Comparison of ENCODE assay signal across 8 cellular contexts in genomic region chr2:227479865-227480475, GRCh38. TPM values are rescaled to one million over a fixed set of nuclear protein-coding genes. Genes with fewer than 3 reads are reported as not detected.
DNase-seq lines count a peak whose midpoint lies in the region; ATAC-seq, FAIRE-seq and TF ChIP-seq lines count a peak whose summit lies in the region.

No MANE protein-coding gene starts in this region.

- CTCF ChIA-PET in A549 (lab: Yijun Ruan, JAX), result interaction anchor here (0.6 to 2.4 kb wide), 22 partner anchors 9 to 694 kb away, joined by 3 to 15 read pairs (median 3); partner anchors contain the start of gene TM4SF20

- H3K4me3 Mint-ChIP-seq in activated T-helper 1 cell treated with anti-CD3 and anti-CD28 coated beads, Interleukin-12 subunit alpha, Interleukin-12 subunit beta, Interleukin-2, Interleukin-4 antibody, amounts not matched to agents 30 ng/mL and 10 ng/mL and 1 ng/mL, durations not matched to agents 14 hours and 24 hours and 36 hours, result peak overlapping the region; percentile 34

- TF ChIP-seq EP300 in A549 (IDR thresholded peaks at IDR 0.05), result no peak

- H3K27ac ChIP-seq in A549, result peak overlapping the region; percentile 7 to 20; a peak in 2 of 6 replicates
- H3K27ac ChIP-seq in left lung, result no peak overlapping the region
- H3K27ac ChIP-seq in uterus, result no peak overlapping the region
- H3K27ac ChIP-seq in substantia nigra (ENCODE audit: low read depth, low read length, poor library complexity, severe bottlenecking), result no peak overlapping the region

- TF ChIP-seq POLR2A in A549 (IDR thresholded peaks at IDR 0.05; ENCODE audit: low read length), result no peak
- no peak for TF ChIP-seq POLR2A in uterus (IDR thresholded peaks at IDR 0.05)

- TF ChIP-seq CTCF in A549 (IDR thresholded peaks at IDR 0.05) (peak; percentile 73), GM12873 (IDR thresholded peaks at IDR 0.05; ENCODE audit: insufficient read depth, low read depth, low read length, missing control alignments) (peak; percentile 32), left lung (IDR thresholded peaks at IDR 0.05) (peak in 1 of 2 donors; percentile 17), uterus (IDR thresholded peaks at IDR 0.05) (peak in 1 of 4 experiments; percentile 28)

- no peaks in the 10 kb centered on the region for H3K9me3 Mint-ChIP-seq in activated T-helper 1 cell treated with anti-CD3 and anti-CD28 coated beads, Interleukin-12 subunit alpha, Interleukin-12 subunit beta, Interleukin-2, Interleukin-4 antibody, amounts not matched to agents 30 ng/mL and 10 ng/mL and 1 ng/mL, durations not matched to agents 14 hours and 24 hours and 36 hours

- peaks cover 64% of the 10 kb centered on the region for H3K4me1 Mint-ChIP-seq in activated T-helper 1 cell treated with anti-CD3 and anti-CD28 coated beads, Interleukin-12 subunit alpha, Interleukin-12 subunit beta, Interleukin-2, Interleukin-4 antibody, amounts not matched to agents 30 ng/mL and 10 ng/mL and 1 ng/mL, durations not matched to agents 14 hours and 24 hours and 36 hours (ENCODE audit: low read depth)

- H3K27me3 Mint-ChIP-seq in activated T-helper 1 cell treated with anti-CD3 and anti-CD28 coated beads, Interleukin-12 subunit alpha, Interleukin-12 subunit beta, Interleukin-2, Interleukin-4 antibody, amounts not matched to agents 30 ng/mL and 10 ng/mL and 1 ng/mL, durations not matched to agents 14 hours and 24 hours and 36 hours (ENCODE audit: insufficient read depth), result no peaks in the 10 kb centered on the region

- peaks cover 93% of the 10 kb centered on the region for H3K4me1 ChIP-seq in A549
- peaks cover 0 to 92% of the 10 kb centered on the region in 2 donors for H3K4me1 ChIP-seq in left lung
- H3K4me1 ChIP-seq in uterus, result peaks cover 0 to 5% of the 10 kb centered on the region in 2 donors

- POLR2A ChIA-PET in A549 (lab: Yijun Ruan, JAX), result interaction anchor here (1.0 kb wide), 1 partner anchor 64 kb away, joined by 3 read pairs; no protein-coding TSS in a partner anchor

- TF ChIP-seq RAD21 in A549 (conservative IDR thresholded peaks at IDR 0.05 in 1 of 2, IDR thresholded peaks at IDR 0.05 in 1 of 2), result peak; percentile 71 to 74

- no peaks in the 10 kb centered on the region for H3K36me3 ChIP-seq in left lung
- no peaks in the 10 kb centered on the region for H3K36me3 ChIP-seq in uterus

- peak overlapping the region; percentile 94 for H3K4me2 ChIP-seq in A549

- H3K4me3 ChIP-seq in A549 (no peak overlapping the region), left lung (no peak overlapping the region), uterus (no peak overlapping the region)

- no peak for FAIRE-seq in A549 (lab: Jason Lieb, UNC)

- ATAC-seq in A549 (peak; percentile 79 to 89; a peak in 5 of 6 replicates), HG03378 (IDR thresholded peaks at IDR 0.05; ENCODE audit: unreplicated experiment) (peak; percentile 31), left lung (peak; percentile 76), GM18520 (IDR thresholded peaks at IDR 0.05; ENCODE audit: unreplicated experiment) (no peak)

- DNase-seq in A549 (ENCODE audit: low read depth in 1 of 2, low spot score in 1 of 2), result peak; percentile 41 to 65
- DNase-seq in activated T-helper 1 cell treated with anti-CD3 and anti-CD28 coated beads, Interleukin-12 subunit alpha, Interleukin-12 subunit beta, Interleukin-2, Interleukin-4 antibody, amounts not matched to agents 30 ng/mL and 10 ng/mL and 1 ng/mL, durations not matched to agents 14 hours and 24 hours and 36 hours (ENCODE audit: low spot score), result no peak
- no peak for DNase-seq in left lung
- no peak for DNase-seq in uterus
- no peak for DNase-seq in substantia nigra (lab: John Stamatoyannopoulos, UW)

- intact Hi-C loops in activated T-helper 1 cell treated with anti-CD3 and anti-CD28 coated beads, Interleukin-12 subunit alpha, Interleukin-12 subunit beta, Interleukin-2, Interleukin-4 antibody, amounts not matched to agents 30 ng/mL and 10 ng/mL and 1 ng/mL, durations not matched to agents 14 hours and 24 hours and 36 hours (cut with micrococcal nuclease), result loop anchor here (1.0 to 10.0 kb wide), 4 partner anchors 8 to 825 kb away; partner anchors contain the start of gene AGFG1
- intact Hi-C loops in left lung (cut with DNase I) (no loop called here), uterus (cut with DNase I; ENCODE audit: low total_unique reads) (no loop called here)

- H3K9me3 ChIP-seq in A549 (peaks cover under 1% of the 10 kb centered on the region; the same call in 2 of the 3 replicates), left lung (no peaks in the 10 kb centered on the region), uterus (no peaks in the 10 kb centered on the region)

- peak overlapping the region; percentile 45 for H3K27ac Mint-ChIP-seq in activated T-helper 1 cell treated with anti-CD3 and anti-CD28 coated beads, Interleukin-12 subunit alpha, Interleukin-12 subunit beta, Interleukin-2, Interleukin-4 antibody, amounts not matched to agents 30 ng/mL and 10 ng/mL and 1 ng/mL, durations not matched to agents 14 hours and 24 hours and 36 hours

- H3K36me3 Mint-ChIP-seq in activated T-helper 1 cell treated with anti-CD3 and anti-CD28 coated beads, Interleukin-12 subunit alpha, Interleukin-12 subunit beta, Interleukin-2, Interleukin-4 antibody, amounts not matched to agents 30 ng/mL and 10 ng/mL and 1 ng/mL, durations not matched to agents 14 hours and 24 hours and 36 hours (ENCODE audit: low read depth), result peaks cover 10% of the 10 kb centered on the region

- H3K27me3 ChIP-seq in left lung (no peaks in the 10 kb centered on the region), uterus (no peaks in the 10 kb centered on the region)

- 44% methylated on average over 2 of the region's 2 CpGs for WGBS in A549 (ENCODE audit: missing lambda C conversion rate)

TF ChIP-seq in A549, 52 proteins besides CTCF, POLR2A, EP300 and RAD21:
- TF ChIP-seq CEBPB (IDR thresholded peaks at IDR 0.05), result peak; percentile 17 to 59; a peak in 1 of 4 replicates
- TF ChIP-seq CBX2 (IDR thresholded peaks at IDR 0.05; ENCODE audit: borderline replicate concordance, low read depth), result no peak
- TF ChIP-seq, protein P1, sequence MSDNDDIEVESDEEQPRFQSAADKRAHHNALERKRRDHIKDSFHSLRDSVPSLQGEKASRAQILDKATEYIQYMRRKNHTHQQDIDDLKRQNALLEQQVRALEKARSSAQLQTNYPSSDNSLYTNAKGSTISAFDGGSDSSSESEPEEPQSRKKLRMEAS (IDR thresholded peaks at IDR 0.05), result no peak
- TF ChIP-seq KDM1A (IDR thresholded peaks at IDR 0.05; ENCODE audit: low read depth), result no peak
- TF ChIP-seq RFX5 (IDR thresholded peaks at IDR 0.05), result no peak
- no peak for TF ChIP-seq EHF (CRISPR knock-in tag; IDR thresholded peaks at IDR 0.05)
- TF ChIP-seq SMC3 (IDR thresholded peaks at IDR 0.05), result peak; percentile 49; the same call in 2 of the 3 replicates
- no peak for TF ChIP-seq ZC3H11A (IDR thresholded peaks at IDR 0.05)
- TF ChIP-seq TP53 (CRISPR knock-in tag; IDR thresholded peaks at IDR 0.05), result no peak
- 0 out of 2 replicates have a peak, but pooled peaks have one; percentile 7 for TF ChIP-seq USF2 (IDR thresholded peaks at IDR 0.05)

RNA-seq across cellular contexts. Expression of gene AGFG1, which starts 8.0 kb away (rescaled TPM):
- polyA plus RNA-seq in A549 (2011; rRNA removed) (384 and 415 TPM in 2 replicates), A549 (2017; fragmentation: RNase III; extraction: RNeasy Plus Mini Kit Qiagen cat#74134 plus additional on column Dnase treatment) (96.9 to 104 TPM (median 100 TPM) in 3 replicates)
- polyA plus RNA-seq in A549 (2012; cell fraction: cytosol; rRNA removed), result 107 and 152 TPM in 2 replicates
- 116 and 183 TPM in 2 replicates for polyA plus RNA-seq in A549 (2012; cell fraction: nucleus; rRNA removed)
- 677 and 730 TPM in 2 replicates for polyA minus RNA-seq in A549 (2011; rRNA and poly(A)+ RNA removed)
- 239 and 252 TPM in 2 replicates for total RNA-seq in activated T-helper 1 cell treated with anti-CD3 and anti-CD28 coated beads, Interleukin-12 subunit alpha, Interleukin-12 subunit beta, Interleukin-2, Interleukin-4 antibody, amounts not matched to agents 30 ng/mL and 10 ng/mL and 1 ng/mL, durations not matched to agents 14 hours and 24 hours and 36 hours
- total RNA-seq in left lung (100 to 1,000 TPM in 1 of 2 donors, 10 to 100 TPM in 1; 69.8 to 118 TPM), uterus (10 to 100 TPM; 17.6 to 60.4 (median 29.9) TPM)

Comparison
In these comparisons a context has a peak if more than half of its experiments do, and no peak if none do; other contexts are left out.
1. DNase-seq: peak in A549 (2 of 2); none in activated T-helper 1 cell treated with anti-CD3 and anti-CD28 coated beads, Interleukin-12 subunit alpha, Interleukin-12 subunit beta, Interleukin-2, Interleukin-4 antibody, amounts not matched to agents 30 ng/mL and 10 ng/mL and 1 ng/mL, durations not matched to agents 14 hours and 24 hours and 36 hours (single experiment), left lung (0 of 2), uterus (0 of 2) and substantia nigra (0 of 49).
2. H3K27ac ChIP-seq: peak in A549 (2 of 2); none in left lung (0 of 2), uterus (0 of 2) and substantia nigra (single experiment).